In genomic region chr11:59475176-59475575, GRCh38 we compare ENCODE assay signal across 42 cellular contexts. TPM values are rescaled to one million over a fixed set of nuclear protein-coding genes. Genes with fewer than 3 reads are reported as not detected.
"Had no signal": no experiment of that assay in that cellular context is flagged by ENCODE, and none has a peak within 500 bp of the region (broad histone marks: within the 10 kb centered on the region; RNA-seq: fewer than 3 reads in every experiment).

No MANE protein-coding gene starts in this region.

- DNase-seq: activated effector memory CD4-positive, alpha-beta T cell treated with anti-CD3 and anti-CD28 coated beads, Interleukin-2, amount 50 U/mL, for 16 hours; activated effector memory CD4-positive, alpha-beta T cell treated with Interleukin-2 at 50 U/mL for 16 hours; activated gamma-delta T cell; activated gamma-delta T cell treated with Interleukin-2 at 50 U/mL for 16 hours; activated naive CD4-positive, alpha-beta T cell; activated naive CD4-positive, alpha-beta T cell treated with anti-CD3 and anti-CD28 coated beads for 36 hours; activated naive CD4-positive, alpha-beta T cell treated with anti-CD3 and anti-CD28 coated beads, Interleukin-2, amount 10 ng/mL, durations not matched to agents 7 days and 5 days; activated naive CD4-positive, alpha-beta T cell treated with anti-CD3 and anti-CD28 coated beads, Interleukin-2, amount 50 U/mL, for 16 hours; activated naive CD4-positive, alpha-beta T cell treated with Interleukin-2 at 50 U/mL for 16 hours; activated naive CD8-positive, alpha-beta T cell treated with anti-CD3 and anti-CD28 coated beads for 36 hours; activated naive CD8-positive, alpha-beta T cell treated with anti-CD3 and anti-CD28 coated beads, Interleukin-2, amount 10 ng/mL, durations not matched to agents 7 days and 5 days; activated naive CD8-positive, alpha-beta T cell treated with anti-CD3 and anti-CD28 coated beads, Interleukin-2, amount 50 U/mL, for 24 hours; activated T-cell treated with anti-CD3 and anti-CD28 coated beads, Interleukin-2, amount 50 U/mL, for 1 hour; activated T-cell treated with anti-CD3 and anti-CD28 coated beads, Interleukin-2, amount 50 U/mL, for 24 hours; activated T-cell treated with anti-CD3 and anti-CD28 coated beads, Interleukin-2, amount 50 U/mL, for 4 hours; activated T-cell treated with anti-CD3 and anti-CD28 coated beads, Interleukin-2, amount 50 U/mL, for 48 hours; activated T-cell treated with anti-CD3 and anti-CD28 coated beads, Interleukin-2, amount 50 U/mL, for 72 hours; adrenal gland; amniotic stem cell; amygdala; anterior cingulate cortex; aorta; body of pancreas; brain microvascular endothelial cell; caudate nucleus; central memory CD4-positive, alpha-beta T cell; cerebellar nuclear complex had no signal

- H3K36me3 Mint-ChIP-seq: activated naive CD4-positive, alpha-beta T cell treated with anti-CD3 and anti-CD28 coated beads, Interleukin-2, amount 10 ng/mL, durations not matched to agents 7 days and 5 days; activated naive CD4-positive, alpha-beta T cell treated with anti-CD3 and anti-CD28 coated beads, Interleukin-2, amount 50 U/mL, for 24 hours; activated naive CD4-positive, alpha-beta T cell treated with anti-CD3 and anti-CD28 coated beads, Interleukin-2, amount 50 U/mL, for 72 hours; activated naive CD8-positive, alpha-beta T cell; activated naive CD8-positive, alpha-beta T cell treated with anti-CD3 and anti-CD28 coated beads for 36 hours; activated naive CD8-positive, alpha-beta T cell treated with anti-CD3 and anti-CD28 coated beads, Interleukin-2, amount 10 ng/mL, durations not matched to agents 7 days and 5 days; brain had no signal

- H3K27me3 ChIP-seq: adrenal gland, ascending aorta, body of pancreas, brain microvascular endothelial cell, breast epithelium, cardiac muscle cell had no signal

- H3K4me3 Mint-ChIP-seq: activated naive CD4-positive, alpha-beta T cell treated with anti-CD3 and anti-CD28 coated beads for 36 hours; activated naive CD4-positive, alpha-beta T cell treated with anti-CD3 and anti-CD28 coated beads, Interleukin-2, amount 10 ng/mL, durations not matched to agents 7 days and 5 days; activated naive CD4-positive, alpha-beta T cell treated with anti-CD3 and anti-CD28 coated beads, Interleukin-2, amount 50 U/mL, for 24 hours; activated naive CD8-positive, alpha-beta T cell; activated naive CD8-positive, alpha-beta T cell treated with anti-CD3 and anti-CD28 coated beads for 36 hours; activated naive CD8-positive, alpha-beta T cell treated with anti-CD3 and anti-CD28 coated beads, Interleukin-2, amount 10 ng/mL, durations not matched to agents 7 days and 5 days; activated naive CD8-positive, alpha-beta T cell treated with anti-CD3 and anti-CD28 coated beads, Interleukin-2, amount 50 U/mL, for 24 hours; activated T-cell treated with anti-CD3 and anti-CD28 coated beads, Interleukin-2, amount 50 U/mL, for 24 hours; activated T-cell treated with anti-CD3 and anti-CD28 coated beads, Interleukin-2, amount 50 U/mL, for 4 hours; activated T-cell treated with anti-CD3 and anti-CD28 coated beads, Interleukin-2, amount 50 U/mL, for 72 hours; activated T-helper 1 cell treated with anti-CD3 and anti-CD28 coated beads, Interleukin-12 subunit alpha, Interleukin-12 subunit beta, Interleukin-2, Interleukin-4 antibody, amounts not matched to agents 30 ng/mL and 10 ng/mL and 1 ng/mL, durations not matched to agents 14 hours and 24 hours and 36 hours; activated T-helper 17 cell treated with anti-CD3 and anti-CD28 coated beads, Interleukin-2, amount 50 U/mL, for 72 hours; brain; central memory CD8-positive, alpha-beta T cell had no signal

- H3K4me3 ChIP-seq: adrenal gland, ascending aorta, body of pancreas, breast epithelium, cardiac muscle cell had no signal

- ATAC-seq: activated naive CD4-positive, alpha-beta T cell treated with anti-CD3 and anti-CD28 coated beads, Interleukin-2, amount 50 U/mL, for 72 hours; activated naive CD8-positive, alpha-beta T cell treated with anti-CD3 and anti-CD28 coated beads, Interleukin-2, amount 50 U/mL, for 24 hours; activated T-cell treated with anti-CD3 and anti-CD28 coated beads, Interleukin-2, amount 50 U/mL, for 4 hours; activated T-cell treated with anti-CD3 and anti-CD28 coated beads, Interleukin-2, amount 50 U/mL, for 72 hours; activated T-helper 17 cell treated with anti-CD3 and anti-CD28 coated beads, Interleukin-2, amount 50 U/mL, for 72 hours; body of pancreas had no signal

- H3K4me1 ChIP-seq: adrenal gland, ascending aorta, body of pancreas, breast epithelium had no signal

- H3K36me3 ChIP-seq: adrenal gland, ascending aorta, brain microvascular endothelial cell, breast epithelium, cardiac muscle cell had no signal

- H3K4me1 Mint-ChIP-seq: activated naive CD4-positive, alpha-beta T cell treated with anti-CD3 and anti-CD28 coated beads, Interleukin-2, amount 10 ng/mL, durations not matched to agents 7 days and 5 days; activated naive CD4-positive, alpha-beta T cell treated with anti-CD3 and anti-CD28 coated beads, Interleukin-2, amount 50 U/mL, for 24 hours; activated naive CD8-positive, alpha-beta T cell treated with anti-CD3 and anti-CD28 coated beads for 36 hours; activated naive CD8-positive, alpha-beta T cell treated with anti-CD3 and anti-CD28 coated beads, Interleukin-2, amount 10 ng/mL, durations not matched to agents 7 days and 5 days; activated naive CD8-positive, alpha-beta T cell treated with anti-CD3 and anti-CD28 coated beads, Interleukin-2, amount 50 U/mL, for 24 hours; activated T-helper 17 cell treated with anti-CD3 and anti-CD28 coated beads, Interleukin-2, amount 50 U/mL, for 72 hours; brain; central memory CD8-positive, alpha-beta T cell had no signal

- H3K27ac Mint-ChIP-seq: activated naive CD4-positive, alpha-beta T cell treated with anti-CD3 and anti-CD28 coated beads for 36 hours; activated naive CD4-positive, alpha-beta T cell treated with anti-CD3 and anti-CD28 coated beads, Interleukin-2, amount 10 ng/mL, durations not matched to agents 7 days and 5 days; activated naive CD4-positive, alpha-beta T cell treated with anti-CD3 and anti-CD28 coated beads, Interleukin-2, amount 50 U/mL, for 24 hours; activated naive CD8-positive, alpha-beta T cell; activated naive CD8-positive, alpha-beta T cell treated with anti-CD3 and anti-CD28 coated beads for 36 hours; activated naive CD8-positive, alpha-beta T cell treated with anti-CD3 and anti-CD28 coated beads, Interleukin-2, amount 10 ng/mL, durations not matched to agents 7 days and 5 days; activated naive CD8-positive, alpha-beta T cell treated with anti-CD3 and anti-CD28 coated beads, Interleukin-2, amount 50 U/mL, for 24 hours; activated T-cell treated with anti-CD3 and anti-CD28 coated beads, Interleukin-2, amount 50 U/mL, for 24 hours; activated T-cell treated with anti-CD3 and anti-CD28 coated beads, Interleukin-2, amount 50 U/mL, for 72 hours; activated T-helper 1 cell treated with anti-CD3 and anti-CD28 coated beads, Interleukin-12 subunit alpha, Interleukin-12 subunit beta, Interleukin-2, Interleukin-4 antibody, amounts not matched to agents 30 ng/mL and 10 ng/mL and 1 ng/mL, durations not matched to agents 14 hours and 24 hours and 36 hours; activated T-helper 17 cell treated with anti-CD3 and anti-CD28 coated beads, Interleukin-2, amount 50 U/mL, for 72 hours; activated T-helper 2 cell treated with anti-CD3 and anti-CD28 coated beads, Interferon-gamma antibody, Interleukin-2, Interleukin-4, amounts not matched to agents 10 μg/mL and 5 μg/mL and 100 μg/mL, durations not matched to agents 14 hours and 24 hours and 36 hours; brain had no signal

- H3K9me3 Mint-ChIP-seq: activated naive CD4-positive, alpha-beta T cell treated with anti-CD3 and anti-CD28 coated beads for 36 hours; activated naive CD4-positive, alpha-beta T cell treated with anti-CD3 and anti-CD28 coated beads, Interleukin-2, amount 10 ng/mL, durations not matched to agents 7 days and 5 days; activated naive CD4-positive, alpha-beta T cell treated with anti-CD3 and anti-CD28 coated beads, Interleukin-2, amount 50 U/mL, for 24 hours; activated naive CD4-positive, alpha-beta T cell treated with anti-CD3 and anti-CD28 coated beads, Interleukin-2, amount 50 U/mL, for 72 hours; activated naive CD8-positive, alpha-beta T cell treated with anti-CD3 and anti-CD28 coated beads for 36 hours; activated naive CD8-positive, alpha-beta T cell treated with anti-CD3 and anti-CD28 coated beads, Interleukin-2, amount 10 ng/mL, durations not matched to agents 7 days and 5 days; activated naive CD8-positive, alpha-beta T cell treated with anti-CD3 and anti-CD28 coated beads, Interleukin-2, amount 50 U/mL, for 24 hours; activated T-cell treated with anti-CD3 and anti-CD28 coated beads, Interleukin-2, amount 50 U/mL, for 24 hours; activated T-cell treated with anti-CD3 and anti-CD28 coated beads, Interleukin-2, amount 50 U/mL, for 4 hours; activated T-cell treated with anti-CD3 and anti-CD28 coated beads, Interleukin-2, amount 50 U/mL, for 72 hours; activated T-helper 1 cell treated with anti-CD3 and anti-CD28 coated beads, Interleukin-12 subunit alpha, Interleukin-12 subunit beta, Interleukin-2, Interleukin-4 antibody, amounts not matched to agents 30 ng/mL and 10 ng/mL and 1 ng/mL, durations not matched to agents 14 hours and 24 hours and 36 hours; activated T-helper 17 cell treated with anti-CD3 and anti-CD28 coated beads, Interleukin-2, amount 50 U/mL, for 72 hours; activated T-helper 2 cell treated with anti-CD3 and anti-CD28 coated beads, Interferon-gamma antibody, Interleukin-2, Interleukin-4, amounts not matched to agents 10 μg/mL and 5 μg/mL and 100 μg/mL, durations not matched to agents 14 hours and 24 hours and 36 hours; brain; central memory CD8-positive, alpha-beta T cell had no signal

- H3K27ac ChIP-seq: adrenal gland, ascending aorta, body of pancreas, brain microvascular endothelial cell, cardiac muscle cell had no signal

- H3K9me3 ChIP-seq: adrenal gland, ascending aorta, body of pancreas, breast epithelium had no signal

RNA-seq across cellular contexts. Expression of gene OR4D10, which starts 2.1 kb away (rescaled TPM):
- total RNA-seq: activated naive CD4-positive, alpha-beta T cell treated with anti-CD3 and anti-CD28 coated beads for 36 hours; activated naive CD4-positive, alpha-beta T cell treated with anti-CD3 and anti-CD28 coated beads, Interleukin-2, amount 50 U/mL, for 72 hours; activated naive CD8-positive, alpha-beta T cell treated with anti-CD3 and anti-CD28 coated beads for 36 hours; activated naive CD8-positive, alpha-beta T cell treated with anti-CD3 and anti-CD28 coated beads, Interleukin-2, amount 10 ng/mL, durations not matched to agents 7 days and 5 days; activated T-cell treated with anti-CD3 and anti-CD28 coated beads, Interleukin-2, amount 50 U/mL, for 4 hours; activated T-cell treated with anti-CD3 and anti-CD28 coated beads, Interleukin-2, amount 50 U/mL, for 72 hours; activated T-helper 1 cell treated with anti-CD3 and anti-CD28 coated beads, Interleukin-12 subunit alpha, Interleukin-12 subunit beta, Interleukin-2, Interleukin-4 antibody, amounts not matched to agents 30 ng/mL and 10 ng/mL and 1 ng/mL, durations not matched to agents 14 hours and 24 hours and 36 hours; activated T-helper 17 cell treated with anti-CD3 and anti-CD28 coated beads, Interleukin-2, amount 50 U/mL, for 72 hours; activated T-helper 2 cell treated with anti-CD3 and anti-CD28 coated beads, Interferon-gamma antibody, Interleukin-2, Interleukin-4, amounts not matched to agents 10 μg/mL and 5 μg/mL and 100 μg/mL, durations not matched to agents 14 hours and 24 hours and 36 hours; adrenal gland; aorta; ascending aorta; astrocyte; body of pancreas; breast epithelium; bronchial epithelial cell; cardiac muscle cell; cardiac septum; cerebellum had no signal

RNA-seq across cellular contexts. Expression of gene OR4D6, which starts 18.4 kb away (rescaled TPM):
- total RNA-seq: activated naive CD4-positive, alpha-beta T cell treated with anti-CD3 and anti-CD28 coated beads for 36 hours; activated naive CD4-positive, alpha-beta T cell treated with anti-CD3 and anti-CD28 coated beads, Interleukin-2, amount 50 U/mL, for 72 hours; activated naive CD8-positive, alpha-beta T cell treated with anti-CD3 and anti-CD28 coated beads for 36 hours; activated naive CD8-positive, alpha-beta T cell treated with anti-CD3 and anti-CD28 coated beads, Interleukin-2, amount 10 ng/mL, durations not matched to agents 7 days and 5 days; activated T-cell treated with anti-CD3 and anti-CD28 coated beads, Interleukin-2, amount 50 U/mL, for 4 hours; activated T-cell treated with anti-CD3 and anti-CD28 coated beads, Interleukin-2, amount 50 U/mL, for 72 hours; activated T-helper 1 cell treated with anti-CD3 and anti-CD28 coated beads, Interleukin-12 subunit alpha, Interleukin-12 subunit beta, Interleukin-2, Interleukin-4 antibody, amounts not matched to agents 30 ng/mL and 10 ng/mL and 1 ng/mL, durations not matched to agents 14 hours and 24 hours and 36 hours; activated T-helper 17 cell treated with anti-CD3 and anti-CD28 coated beads, Interleukin-2, amount 50 U/mL, for 72 hours; activated T-helper 2 cell treated with anti-CD3 and anti-CD28 coated beads, Interferon-gamma antibody, Interleukin-2, Interleukin-4, amounts not matched to agents 10 μg/mL and 5 μg/mL and 100 μg/mL, durations not matched to agents 14 hours and 24 hours and 36 hours; adrenal gland; aorta; ascending aorta; astrocyte; body of pancreas; breast epithelium; bronchial epithelial cell; cardiac muscle cell; cardiac septum; cerebellum had no signal

RNA-seq across cellular contexts. Expression of gene OR4D11, which starts 28.2 kb away (rescaled TPM):
- total RNA-seq: activated naive CD4-positive, alpha-beta T cell treated with anti-CD3 and anti-CD28 coated beads for 36 hours; activated naive CD4-positive, alpha-beta T cell treated with anti-CD3 and anti-CD28 coated beads, Interleukin-2, amount 50 U/mL, for 72 hours; activated naive CD8-positive, alpha-beta T cell treated with anti-CD3 and anti-CD28 coated beads for 36 hours; activated naive CD8-positive, alpha-beta T cell treated with anti-CD3 and anti-CD28 coated beads, Interleukin-2, amount 10 ng/mL, durations not matched to agents 7 days and 5 days; activated T-cell treated with anti-CD3 and anti-CD28 coated beads, Interleukin-2, amount 50 U/mL, for 4 hours; activated T-cell treated with anti-CD3 and anti-CD28 coated beads, Interleukin-2, amount 50 U/mL, for 72 hours; activated T-helper 1 cell treated with anti-CD3 and anti-CD28 coated beads, Interleukin-12 subunit alpha, Interleukin-12 subunit beta, Interleukin-2, Interleukin-4 antibody, amounts not matched to agents 30 ng/mL and 10 ng/mL and 1 ng/mL, durations not matched to agents 14 hours and 24 hours and 36 hours; activated T-helper 17 cell treated with anti-CD3 and anti-CD28 coated beads, Interleukin-2, amount 50 U/mL, for 72 hours; activated T-helper 2 cell treated with anti-CD3 and anti-CD28 coated beads, Interferon-gamma antibody, Interleukin-2, Interleukin-4, amounts not matched to agents 10 μg/mL and 5 μg/mL and 100 μg/mL, durations not matched to agents 14 hours and 24 hours and 36 hours; adrenal gland; aorta; ascending aorta; astrocyte; body of pancreas; breast epithelium; bronchial epithelial cell; cardiac muscle cell; cardiac septum; cerebellum had no signal

RNA-seq across cellular contexts. Expression of gene OR4D9, which starts 36.2 kb away (rescaled TPM):
- total RNA-seq: activated naive CD4-positive, alpha-beta T cell treated with anti-CD3 and anti-CD28 coated beads for 36 hours; activated naive CD4-positive, alpha-beta T cell treated with anti-CD3 and anti-CD28 coated beads, Interleukin-2, amount 50 U/mL, for 72 hours; activated naive CD8-positive, alpha-beta T cell treated with anti-CD3 and anti-CD28 coated beads for 36 hours; activated naive CD8-positive, alpha-beta T cell treated with anti-CD3 and anti-CD28 coated beads, Interleukin-2, amount 10 ng/mL, durations not matched to agents 7 days and 5 days; activated T-cell treated with anti-CD3 and anti-CD28 coated beads, Interleukin-2, amount 50 U/mL, for 4 hours; activated T-cell treated with anti-CD3 and anti-CD28 coated beads, Interleukin-2, amount 50 U/mL, for 72 hours; activated T-helper 1 cell treated with anti-CD3 and anti-CD28 coated beads, Interleukin-12 subunit alpha, Interleukin-12 subunit beta, Interleukin-2, Interleukin-4 antibody, amounts not matched to agents 30 ng/mL and 10 ng/mL and 1 ng/mL, durations not matched to agents 14 hours and 24 hours and 36 hours; activated T-helper 17 cell treated with anti-CD3 and anti-CD28 coated beads, Interleukin-2, amount 50 U/mL, for 72 hours; activated T-helper 2 cell treated with anti-CD3 and anti-CD28 coated beads, Interferon-gamma antibody, Interleukin-2, Interleukin-4, amounts not matched to agents 10 μg/mL and 5 μg/mL and 100 μg/mL, durations not matched to agents 14 hours and 24 hours and 36 hours; adrenal gland; aorta; ascending aorta; astrocyte; body of pancreas; breast epithelium; bronchial epithelial cell; cardiac muscle cell; cardiac septum; cerebellum had no signal

RNA-seq across cellular contexts. Expression of gene OR5A1, which starts 38.9 kb away (rescaled TPM):
- total RNA-seq: activated naive CD4-positive, alpha-beta T cell treated with anti-CD3 and anti-CD28 coated beads for 36 hours; activated naive CD4-positive, alpha-beta T cell treated with anti-CD3 and anti-CD28 coated beads, Interleukin-2, amount 50 U/mL, for 72 hours; activated naive CD8-positive, alpha-beta T cell treated with anti-CD3 and anti-CD28 coated beads for 36 hours; activated naive CD8-positive, alpha-beta T cell treated with anti-CD3 and anti-CD28 coated beads, Interleukin-2, amount 10 ng/mL, durations not matched to agents 7 days and 5 days; activated T-cell treated with anti-CD3 and anti-CD28 coated beads, Interleukin-2, amount 50 U/mL, for 4 hours; activated T-cell treated with anti-CD3 and anti-CD28 coated beads, Interleukin-2, amount 50 U/mL, for 72 hours; activated T-helper 1 cell treated with anti-CD3 and anti-CD28 coated beads, Interleukin-12 subunit alpha, Interleukin-12 subunit beta, Interleukin-2, Interleukin-4 antibody, amounts not matched to agents 30 ng/mL and 10 ng/mL and 1 ng/mL, durations not matched to agents 14 hours and 24 hours and 36 hours; activated T-helper 17 cell treated with anti-CD3 and anti-CD28 coated beads, Interleukin-2, amount 50 U/mL, for 72 hours; activated T-helper 2 cell treated with anti-CD3 and anti-CD28 coated beads, Interferon-gamma antibody, Interleukin-2, Interleukin-4, amounts not matched to agents 10 μg/mL and 5 μg/mL and 100 μg/mL, durations not matched to agents 14 hours and 24 hours and 36 hours; adrenal gland; aorta; ascending aorta; astrocyte; body of pancreas; breast epithelium; bronchial epithelial cell; cardiac muscle cell; cardiac septum; cerebellum had no signal
